8 cellular contexts compared by ENCODE assay signal in genomic region chr10:112187527-112187926, GRCh38.
"Had no signal": no experiment of that assay in that cellular context is flagged by ENCODE, and none has a peak within 500 bp of the region (broad histone marks: within the 10 kb centered on the region; RNA-seq: fewer than 3 reads in every experiment).

No MANE protein-coding gene starts in this region.

- ATAC-seq: GM12878 had no signal

- DNase-seq: GDM1, GF-D8 had no signal

- FAIRE-seq: G401.6, GM12878, GM12891, GM12892, GM18507, GM19239 had no signal

- H3K4me3 ChIP-seq: GM12878 had no signal
